1 cellular context compared by ENCODE assay signal in the genomic region with DNA sequence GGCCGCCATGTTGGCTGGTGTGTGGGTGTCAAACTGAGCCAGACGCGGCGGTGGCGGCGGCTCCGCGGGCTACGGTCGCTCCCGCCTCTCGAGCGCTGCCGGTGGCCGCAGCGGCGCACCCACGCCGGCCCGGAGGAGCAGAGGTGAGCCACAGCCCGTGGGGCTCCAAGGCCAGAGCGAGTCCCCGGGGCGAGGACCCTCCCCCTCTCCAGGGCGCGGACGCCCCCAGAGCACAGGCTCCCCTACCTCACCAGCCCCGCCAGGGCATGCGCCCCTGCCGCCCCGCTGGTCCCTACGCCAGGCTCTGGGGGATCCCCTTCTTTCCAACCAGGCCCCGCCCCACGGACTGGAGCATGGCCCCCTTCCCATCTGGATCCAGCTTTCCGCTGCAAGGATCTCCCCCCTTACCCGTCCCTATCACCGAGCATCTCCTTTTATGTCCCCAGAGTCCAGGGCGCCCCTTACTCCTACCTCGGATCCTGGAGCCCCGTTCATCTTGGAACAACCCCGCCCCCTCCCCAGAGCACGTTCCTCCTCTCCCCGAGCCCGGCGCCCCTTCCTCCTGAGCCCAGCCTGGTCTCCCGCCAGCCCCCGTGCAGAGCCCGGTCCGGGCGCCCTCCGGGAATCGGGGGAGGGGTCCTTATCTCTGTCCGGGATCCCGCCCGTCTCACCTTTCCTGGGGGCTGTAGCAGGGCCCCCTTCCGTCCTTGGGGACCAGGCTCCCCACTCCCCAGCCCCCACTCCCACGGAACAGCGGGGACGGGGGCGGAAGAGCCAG.
TF ChIP-seq lines count a peak whose summit lies in the region.

No MANE protein-coding gene starts in this region.

TF ChIP-seq in HepG2, 621 proteins besides CTCF, POLR2A, EP300 and RAD21 (continued from another document and continues in another):
- TF ChIP-seq AFF4 (CRISPR knock-in tag; IDR thresholded peaks at IDR 0.05) = no peak
- no peak for TF ChIP-seq PPARG (CRISPR knock-in tag; conservative IDR thresholded peaks at IDR 0.05)
- TF ChIP-seq ZFP41 (CRISPR knock-in tag; IDR thresholded peaks at IDR 0.05; ENCODE audit: borderline replicate concordance) = no peak
- TF ChIP-seq FOXO1 (CRISPR knock-in tag; IDR thresholded peaks at IDR 0.05) = no peak
- no peak for TF ChIP-seq ZNF652 (CRISPR knock-in tag; IDR thresholded peaks at IDR 0.05; ENCODE audit: borderline replicate concordance, low read depth)
- TF ChIP-seq FOXP1 (IDR thresholded peaks at IDR 0.05) = no peak
- TF ChIP-seq FOXP1 (CRISPR knock-in tag; IDR thresholded peaks at IDR 0.05) = no peak
- TF ChIP-seq, protein P1, sequence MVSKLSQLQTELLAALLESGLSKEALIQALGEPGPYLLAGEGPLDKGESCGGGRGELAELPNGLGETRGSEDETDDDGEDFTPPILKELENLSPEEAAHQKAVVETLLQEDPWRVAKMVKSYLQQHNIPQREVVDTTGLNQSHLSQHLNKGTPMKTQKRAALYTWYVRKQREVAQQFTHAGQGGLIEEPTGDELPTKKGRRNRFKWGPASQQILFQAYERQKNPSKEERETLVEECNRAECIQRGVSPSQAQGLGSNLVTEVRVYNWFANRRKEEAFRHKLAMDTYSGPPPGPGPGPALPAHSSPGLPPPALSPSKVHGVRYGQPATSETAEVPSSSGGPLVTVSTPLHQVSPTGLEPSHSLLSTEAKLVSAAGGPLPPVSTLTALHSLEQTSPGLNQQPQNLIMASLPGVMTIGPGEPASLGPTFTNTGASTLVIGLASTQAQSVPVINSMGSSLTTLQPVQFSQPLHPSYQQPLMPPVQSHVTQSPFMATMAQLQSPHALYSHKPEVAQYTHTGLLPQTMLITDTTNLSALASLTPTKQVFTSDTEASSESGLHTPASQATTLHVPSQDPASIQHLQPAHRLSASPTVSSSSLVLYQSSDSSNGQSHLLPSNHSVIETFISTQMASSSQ (IDR thresholded peaks at IDR 0.05; ENCODE audit: low read depth) = no peak
- TF ChIP-seq, protein P1 (CRISPR knock-in tag; IDR thresholded peaks at IDR 0.05; ENCODE audit: borderline replicate concordance) = no peak
- TF ChIP-seq MTA1 (CRISPR knock-in tag; IDR thresholded peaks at IDR 0.05; ENCODE audit: borderline replicate concordance) = peak; percentile 13; the same call in 1 of the 2 replicates
- TF ChIP-seq GLI4 (CRISPR knock-in tag; IDR thresholded peaks at IDR 0.05; ENCODE audit: borderline replicate concordance) = 0 out of 2 replicates have a peak, but pooled peaks have one; percentile 30
- no peak for TF ChIP-seq ZNF501 (CRISPR knock-in tag; IDR thresholded peaks at IDR 0.05)
- TF ChIP-seq ZNF275 (CRISPR knock-in tag; IDR thresholded peaks at IDR 0.05; ENCODE audit: borderline replicate concordance) = 0 out of 2 replicates have a peak, but pooled peaks have one; percentile 9
- TF ChIP-seq ARID2 (CRISPR knock-in tag; IDR thresholded peaks at IDR 0.05; ENCODE audit: borderline replicate concordance) = no peak
- no peak for TF ChIP-seq NR2F1 (CRISPR knock-in tag; IDR thresholded peaks at IDR 0.05)
- TF ChIP-seq ZBTB42 (CRISPR knock-in tag; IDR thresholded peaks at IDR 0.05) = no peak
- TF ChIP-seq SMAD3 (CRISPR knock-in tag; IDR thresholded peaks at IDR 0.05) = no peak
- peak; percentile 16; the same call in 1 of the 2 replicates for TF ChIP-seq PHF20 (CRISPR knock-in tag; IDR thresholded peaks at IDR 0.05)
- TF ChIP-seq ZSCAN12 (CRISPR knock-in tag; IDR thresholded peaks at IDR 0.05) = peak; percentile 48; the same call in 1 of the 2 replicates
- no peak for TF ChIP-seq ZFP36 (IDR thresholded peaks at IDR 0.05; ENCODE audit: borderline replicate concordance, low read depth, low read length, partially characterized antibody)
- TF ChIP-seq ZNF883 (CRISPR knock-in tag; IDR thresholded peaks at IDR 0.05; ENCODE audit: not compliant biosample characterization) = no peak
- TF ChIP-seq HNF4G (IDR thresholded peaks at IDR 0.05; ENCODE audit: borderline replicate concordance, low read depth, low read length) = no peak
- TF ChIP-seq HNF4G (CRISPR knock-in tag; IDR thresholded peaks at IDR 0.05; ENCODE audit: borderline replicate concordance, low read depth) = no peak
- TF ChIP-seq NRL (CRISPR knock-in tag; IDR thresholded peaks at IDR 0.05; ENCODE audit: borderline replicate concordance) = no peak
- no peak for TF ChIP-seq MTF2 (CRISPR knock-in tag; IDR thresholded peaks at IDR 0.05; ENCODE audit: borderline replicate concordance)
- TF ChIP-seq KLF13 (CRISPR knock-in tag; IDR thresholded peaks at IDR 0.05) = no peak
- TF ChIP-seq, protein P2, sequence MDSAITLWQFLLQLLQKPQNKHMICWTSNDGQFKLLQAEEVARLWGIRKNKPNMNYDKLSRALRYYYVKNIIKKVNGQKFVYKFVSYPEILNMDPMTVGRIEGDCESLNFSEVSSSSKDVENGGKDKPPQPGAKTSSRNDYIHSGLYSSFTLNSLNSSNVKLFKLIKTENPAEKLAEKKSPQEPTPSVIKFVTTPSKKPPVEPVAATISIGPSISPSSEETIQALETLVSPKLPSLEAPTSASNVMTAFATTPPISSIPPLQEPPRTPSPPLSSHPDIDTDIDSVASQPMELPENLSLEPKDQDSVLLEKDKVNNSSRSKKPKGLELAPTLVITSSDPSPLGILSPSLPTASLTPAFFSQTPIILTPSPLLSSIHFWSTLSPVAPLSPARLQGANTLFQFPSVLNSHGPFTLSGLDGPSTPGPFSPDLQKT (CRISPR knock-in tag; IDR thresholded peaks at IDR 0.05; ENCODE audit: borderline replicate concordance) = no peak
- TF ChIP-seq ZNF276 (CRISPR knock-in tag; IDR thresholded peaks at IDR 0.05; ENCODE audit: low read depth) = no peak
- TF ChIP-seq ZIK1 (CRISPR knock-in tag; IDR thresholded peaks at IDR 0.05; ENCODE audit: borderline replicate concordance, low read depth) = no peak; the same call in 1 of the 2 replicates
- no peak for TF ChIP-seq ZSCAN9 (CRISPR knock-in tag; IDR thresholded peaks at IDR 0.05; ENCODE audit: borderline replicate concordance)
- TF ChIP-seq ZNF749 (CRISPR knock-in tag; IDR thresholded peaks at IDR 0.05; ENCODE audit: borderline replicate concordance) = no peak
- TF ChIP-seq ZNF510 (CRISPR knock-in tag; IDR thresholded peaks at IDR 0.05; ENCODE audit: low read depth) = no peak
- no peak for TF ChIP-seq MXD3 (CRISPR knock-in tag; IDR thresholded peaks at IDR 0.05)
- TF ChIP-seq ZNF280B (CRISPR knock-in tag; IDR thresholded peaks at IDR 0.05; ENCODE audit: borderline replicate concordance) = no peak
- TF ChIP-seq ETV6 (CRISPR knock-in tag; conservative IDR thresholded peaks at IDR 0.05) = no peak
- no peak for TF ChIP-seq CCDC6 (CRISPR knock-in tag; IDR thresholded peaks at IDR 0.05)
- no peak for TF ChIP-seq NR1H2 (CRISPR knock-in tag; IDR thresholded peaks at IDR 0.05; ENCODE audit: borderline replicate concordance, low read depth)
- TF ChIP-seq ATAD3A (CRISPR knock-in tag; IDR thresholded peaks at IDR 0.05) = no peak
- no peak for TF ChIP-seq ATF1 (CRISPR knock-in tag; IDR thresholded peaks at IDR 0.05)
- no peak for TF ChIP-seq PTBP1 (IDR thresholded peaks at IDR 0.05; ENCODE audit: low read depth, low read length, poor library complexity, severe bottlenecking)
- TF ChIP-seq ZNF775 (CRISPR knock-in tag; IDR thresholded peaks at IDR 0.05; ENCODE audit: borderline replicate concordance) = no peak
- peak; percentile 31; the same call in 1 of the 2 replicates for TF ChIP-seq UBTF (CRISPR knock-in tag; IDR thresholded peaks at IDR 0.05)
- TF ChIP-seq ZC3H4 (CRISPR knock-in tag; IDR thresholded peaks at IDR 0.05; ENCODE audit: borderline replicate concordance) = no peak
- TF ChIP-seq RFX1 (IDR thresholded peaks at IDR 0.05) = no peak
- no peak for TF ChIP-seq RXRA (CRISPR knock-in tag; IDR thresholded peaks at IDR 0.05)
